In genomic region chr9:128552153-128552743, GRCh38 we compare ENCODE assay signal across 8 cellular contexts. TPM values are rescaled to one million over a fixed set of nuclear protein-coding genes. Genes with fewer than 3 reads are reported as not detected.
A peak's percentile ranks its signal among the peaks of the same experiment; 100 is the strongest.
DNase-seq lines count a peak whose midpoint lies in the region; ATAC-seq and TF ChIP-seq lines count a peak whose summit lies in the region.

Gene SPTAN1, plus strand, starts transcription at chr9:128552587. Its CDS starts 14,154 bp downstream, at chr9:128566741.

- peak within 1 kb of the TSS; percentile 74 for H3K9ac ChIP-seq in mucosa of stomach (ENCODE audit: low read length)

- no peaks in the 10 kb centered on the region for H3K9me2 ChIP-seq in PC-9 (ENCODE audit: insufficient read depth)

- TF ChIP-seq RAD21 in Ishikawa (IDR thresholded peaks at IDR 0.05; ENCODE audit: low read depth), result no peak

- H4K20me1 ChIP-seq in PC-9 (ENCODE audit: insufficient read depth), result peaks cover 13% of the 10 kb centered on the region; the same call in 1 of the 2 replicates

- peaks cover 39% of the 10 kb centered on the region for H3F3A ChIP-seq in PC-9 (ENCODE audit: insufficient read depth, low read depth)

- H3K4me1 ChIP-seq in PC-9 (replicated peaks; ENCODE audit: insufficient read depth), result peaks cover 39% of the 10 kb centered on the region
- H3K4me1 ChIP-seq in esophagus (ENCODE audit: control insufficient read depth in 2 of 2, insufficient read depth in 2 of 2, low read length in 1 of 2), result no peaks in the 10 kb centered on the region
- peaks cover 48% of the 10 kb centered on the region for H3K4me1 ChIP-seq in mucosa of stomach (ENCODE audit: control insufficient read depth, insufficient read depth, low read length)

- peak within 1 kb of the TSS; percentile 89 for H3K4me2 ChIP-seq in PC-9

- BruUV-seq in PC-9 (replicated peaks; lab: Mats Ljungman, UMichigan), result no TSS peak

- peak; percentile 69 for ATAC-seq in GM21619 (IDR thresholded peaks at IDR 0.05; ENCODE audit: unreplicated experiment)

- H3K27ac ChIP-seq in PC-9 (peak within 1 kb of the TSS; percentile 32; the same call in 1 of the 2 replicates), esophagus (ENCODE audit: low read depth in 2 of 2, low read length in 1 of 2) (peak within 1 kb of the TSS; percentile 96 to 98)

- H3K4me3 ChIP-seq in PC-9 (peak within 1 kb of the TSS; percentile 75), esophagus (ENCODE audit: low read depth in 1 of 2, low read length in 2 of 2) (peak within 1 kb of the TSS; percentile 74 to 88), mucosa of stomach (ENCODE audit: low read length) (peak within 1 kb of the TSS; percentile 43)

- CTCF ChIA-PET in PC-9 (lab: Charles Lee), result no interaction called here

- POLR2A ChIA-PET in PC-9 (lab: Charles Lee; ENCODE audit: unreplicated experiment), result interaction anchor here (0.5 to 1.0 kb wide), 12 partner anchors 8 to 1471 kb away, joined by 3 to 27 read pairs (median 4); partner anchors contain the start of genes CERCAM, GOLGA2 and SWI5

- H3K79me2 ChIP-seq in PC-9 (ENCODE audit: low read depth), result peaks cover 43% of the 10 kb centered on the region

- no peak; the same call in 1 of the 2 replicates for TF ChIP-seq EP300 in Ishikawa (IDR thresholded peaks at IDR 0.05; ENCODE audit: borderline replicate concordance)

- 1% methylated on average over 45 to 81 of the region's 81 CpGs for WGBS in esophagus, 2 donors

- no peak for TF ChIP-seq CTCF in PC-9 (conservative IDR thresholded peaks at IDR 0.05)

- H3K36me3 ChIP-seq in PC-9 (ENCODE audit: low read depth) (0 out of 2 replicates have a peak, but pooled peaks cover 6% of the 10 kb centered on the region), esophagus (ENCODE audit: control insufficient read depth in 2 of 2, insufficient read depth in 2 of 2, low read length in 1 of 2) (no peaks in the 10 kb centered on the region), mucosa of stomach (ENCODE audit: control insufficient read depth, insufficient read depth, low read length) (no peaks in the 10 kb centered on the region)

- H2AFZ ChIP-seq in PC-9, result peak within 1 kb of the TSS; percentile 73

- H3K9me3 ChIP-seq in PC-9 (ENCODE audit: insufficient read depth, low read depth), result no peaks in the 10 kb centered on the region
- no peaks in the 10 kb centered on the region for H3K9me3 ChIP-seq in esophagus (ENCODE audit: control insufficient read depth in 2 of 2, insufficient read depth in 1 of 2, low read depth in 1 of 2, low read length in 1 of 2)
- no peaks in the 10 kb centered on the region for H3K9me3 ChIP-seq in mucosa of stomach (ENCODE audit: control insufficient read depth, low read length)

- intact Hi-C loops in PC-9 (cut with micrococcal nuclease; ENCODE audit: unreplicated experiment), result loop anchor here (5.0 to 10.0 kb wide), 2 partner anchors 425 to 503 kb away; partner anchors contain the start of gene PTGES2

- H3K27me3 ChIP-seq in PC-9 (ENCODE audit: insufficient read depth, low read depth), result no peaks in the 10 kb centered on the region
- H3K27me3 ChIP-seq in esophagus (ENCODE audit: control insufficient read depth in 1 of 2, insufficient read depth in 2 of 2, low read length in 2 of 2), result no peaks in the 10 kb centered on the region
- no peaks in the 10 kb centered on the region for H3K27me3 ChIP-seq in mucosa of stomach (ENCODE audit: control insufficient read depth, insufficient read depth, low read length)

- DNase-seq in DMS153 treated with DMSO at 0.1 percent for 48 hours (lab: John Stamatoyannopoulos, UW; ENCODE audit: unreplicated experiment) (peak; percentile 81), PC-9 (peak; percentile 56 to 91), activated T-cell treated with anti-CD3 and anti-CD28 coated beads for 48 hours (ENCODE audit: low read depth) (peak; percentile 94)
- DNase-seq in stimulated activated CD8-positive, alpha-beta memory T cell treated with anti-CD3 and anti-CD28 coated beads, Interleukin-4, amount 100 ng/mL, for 48 hours, result peak; percentile 96

TF ChIP-seq in Ishikawa, 13 proteins besides CTCF, POLR2A, EP300 and RAD21:
- TF ChIP-seq MAX (IDR thresholded peaks at IDR 0.05) (peak; percentile 13; the same call in 1 of the 2 replicates), EGR1 (IDR thresholded peaks at IDR 0.05) (peak; percentile 79), YY1 (IDR thresholded peaks at IDR 0.05; ENCODE audit: low read depth) (peak; percentile 17; the same call in 1 of the 2 replicates), CREB1 (IDR thresholded peaks at IDR 0.05; ENCODE audit: low read depth) (no peak), TEAD4 (IDR thresholded peaks at IDR 0.05) (no peak; the same call in 1 of the 2 replicates), TAF1 (IDR thresholded peaks at IDR 0.05; ENCODE audit: low read depth) (peak; percentile 83), USF1 (IDR thresholded peaks at IDR 0.05) (no peak), TCF12 (IDR thresholded peaks at IDR 0.05; ENCODE audit: low read depth) (no peak), CEBPB (IDR thresholded peaks at IDR 0.05) (no peak), ZBTB7A (IDR thresholded peaks at IDR 0.05; ENCODE audit: low read depth) (no peak), NFIC (IDR thresholded peaks at IDR 0.05) (no peak), FOXM1 (IDR thresholded peaks at IDR 0.05; ENCODE audit: borderline replicate concordance, low read depth) (no peak)
- TF ChIP-seq, protein P1, sequence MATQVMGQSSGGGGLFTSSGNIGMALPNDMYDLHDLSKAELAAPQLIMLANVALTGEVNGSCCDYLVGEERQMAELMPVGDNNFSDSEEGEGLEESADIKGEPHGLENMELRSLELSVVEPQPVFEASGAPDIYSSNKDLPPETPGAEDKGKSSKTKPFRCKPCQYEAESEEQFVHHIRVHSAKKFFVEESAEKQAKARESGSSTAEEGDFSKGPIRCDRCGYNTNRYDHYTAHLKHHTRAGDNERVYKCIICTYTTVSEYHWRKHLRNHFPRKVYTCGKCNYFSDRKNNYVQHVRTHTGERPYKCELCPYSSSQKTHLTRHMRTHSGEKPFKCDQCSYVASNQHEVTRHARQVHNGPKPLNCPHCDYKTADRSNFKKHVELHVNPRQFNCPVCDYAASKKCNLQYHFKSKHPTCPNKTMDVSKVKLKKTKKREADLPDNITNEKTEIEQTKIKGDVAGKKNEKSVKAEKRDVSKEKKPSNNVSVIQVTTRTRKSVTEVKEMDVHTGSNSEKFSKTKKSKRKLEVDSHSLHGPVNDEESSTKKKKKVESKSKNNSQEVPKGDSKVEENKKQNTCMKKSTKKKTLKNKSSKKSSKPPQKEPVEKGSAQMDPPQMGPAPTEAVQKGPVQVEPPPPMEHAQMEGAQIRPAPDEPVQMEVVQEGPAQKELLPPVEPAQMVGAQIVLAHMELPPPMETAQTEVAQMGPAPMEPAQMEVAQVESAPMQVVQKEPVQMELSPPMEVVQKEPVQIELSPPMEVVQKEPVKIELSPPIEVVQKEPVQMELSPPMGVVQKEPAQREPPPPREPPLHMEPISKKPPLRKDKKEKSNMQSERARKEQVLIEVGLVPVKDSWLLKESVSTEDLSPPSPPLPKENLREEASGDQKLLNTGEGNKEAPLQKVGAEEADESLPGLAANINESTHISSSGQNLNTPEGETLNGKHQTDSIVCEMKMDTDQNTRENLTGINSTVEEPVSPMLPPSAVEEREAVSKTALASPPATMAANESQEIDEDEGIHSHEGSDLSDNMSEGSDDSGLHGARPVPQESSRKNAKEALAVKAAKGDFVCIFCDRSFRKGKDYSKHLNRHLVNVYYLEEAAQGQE (IDR thresholded peaks at IDR 0.05; ENCODE audit: low read depth), result no peak

RNA-seq across cellular contexts. Expression of gene SPTAN1, which starts in this region (rescaled TPM):
- 214 and 239 TPM in 2 replicates for total RNA-seq in PC-9 (2021)
- polyA plus RNA-seq in esophagus, result 100 to 1,000 TPM; 101 to 109 TPM

Comparison
In these comparisons a context has a peak if more than half of its experiments do, and no peak if none do; other contexts are left out.
1. Peak in every context shown above with its lines: DNase-seq, ATAC-seq, H3K4me3 ChIP-seq and H3K27ac ChIP-seq.